19 cellular contexts compared by ENCODE assay signal in the genomic region with DNA sequence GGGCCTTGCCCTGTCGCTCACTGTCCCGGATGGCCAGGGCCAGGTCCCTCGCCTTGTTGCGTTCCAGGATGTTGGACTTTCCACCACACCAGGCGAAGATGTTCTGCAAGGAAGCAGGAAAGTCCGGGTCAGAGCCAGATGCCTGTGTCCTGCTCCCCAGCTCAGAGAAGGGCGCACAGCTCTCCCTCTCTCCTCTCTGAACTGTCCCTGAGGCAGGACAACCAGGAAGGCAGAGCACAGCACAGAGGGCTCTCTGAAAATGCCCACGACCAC. TPM values are rescaled to one million over a fixed set of nuclear protein-coding genes. Genes with fewer than 3 reads are reported as not detected.
A peak's percentile ranks its signal among the peaks of the same experiment; 100 is the strongest.
DNase-seq lines count a peak whose midpoint lies in the region; ATAC-seq and TF ChIP-seq lines count a peak whose summit lies in the region.
"Had no signal": no experiment of that assay in that cellular context is flagged by ENCODE, and none has a peak within 500 bp of the region (broad histone marks: within the 10 kb centered on the region; RNA-seq: fewer than 3 reads in every experiment).

No MANE protein-coding gene starts in this region.

- CTCF ChIA-PET in mammary epithelial cell (lab: Charles Lee; ENCODE audit: low non-redundant PET): no interaction called here

- H3K27me3 Mint-ChIP-seq in memory B cell: no peaks in the 10 kb centered on the region

- peaks cover 1% of the 10 kb centered on the region for H3K9me3 Mint-ChIP-seq in memory B cell

- ATAC-seq in memory B cell (ENCODE audit: low read depth): no peak

- TF ChIP-seq POLR2A in breast epithelium (IDR thresholded peaks at IDR 0.05): no peak
- no peak for TF ChIP-seq POLR2A in spleen (IDR thresholded peaks at IDR 0.05)
- no peak for TF ChIP-seq POLR2A in stomach (IDR thresholded peaks at IDR 0.05)

- no peak overlapping the region for H2AFZ ChIP-seq in mammary epithelial cell (ENCODE audit: low read depth, low read length)
- H2AFZ ChIP-seq: PC-9 had no signal

- H4K20me1 ChIP-seq in mammary epithelial cell (ENCODE audit: insufficient read depth, low read length): no peaks in the 10 kb centered on the region

- TF ChIP-seq CTCF in breast epithelium (IDR thresholded peaks at IDR 0.05) (no peak), mammary epithelial cell (conservative IDR thresholded peaks at IDR 0.05 in 1 of 2, IDR thresholded peaks at IDR 0.05 in 1 of 2; ENCODE audit: extremely low read depth in 1 of 2, insufficient read depth in 1 of 2, low read depth in 1 of 2, low read length in 2 of 2) (no peak), spleen (IDR thresholded peaks at IDR 0.05 in 8 of 11, conservative IDR thresholded peaks at IDR 0.05 in 3 of 11) (no peak), right atrium auricular region (IDR thresholded peaks at IDR 0.05) (no peak), stomach (IDR thresholded peaks at IDR 0.05) (no peak)

- in situ Hi-C loops in mammary epithelial cell (cut with MboI; ENCODE audit: low sequenced_read_pairs in 2 of 2): no loop called here

- H3K4me3 ChIP-seq in breast epithelium (no peak overlapping the region), mammary epithelial cell (replicated peaks in 1 of 3; ENCODE audit: insufficient read depth in 1 of 3, low read depth in 2 of 3, low read length in 3 of 3) (no peak overlapping the region), spleen (no peak overlapping the region), right atrium auricular region (no peak overlapping the region), stomach (no peak overlapping the region)
- H3K4me3 ChIP-seq: MG63, PC-9 had no signal

- DNase-seq in breast epithelium (ENCODE audit: low spot score in 2 of 2) (peak in 1 of 2 donors; percentile 38), mammary epithelial cell (no peak), memory B cell (ENCODE audit: low spot score in 2 of 2) (no peak), spleen (peak; percentile 54), right atrium auricular region (ENCODE audit: low spot score) (no peak), GM19238 (ENCODE audit: insufficient read length, low spot score) (no peak), stomach (no peak), H4 (ENCODE audit: low spot score) (no peak)
- DNase-seq: C1 segment of cervical spinal cord, DMS 273 treated with DMSO at 0.1 percent for 48 hours, Karpas-422, MG63, NCI-H1092, NCI-H146, NCI-H2227 treated with DMSO at 0.1 percent for 48 hours, NCI-H524, PC-9, Right ventricle myocardium superior had no signal

- H3K27me3 ChIP-seq in breast epithelium (no peaks in the 10 kb centered on the region), mammary epithelial cell (ENCODE audit: insufficient read depth, low read length) (no peaks in the 10 kb centered on the region), spleen (replicated peaks in 1 of 7) (no peaks in the 10 kb centered on the region), right atrium auricular region (no peaks in the 10 kb centered on the region), stomach (no peaks in the 10 kb centered on the region)
- H3K27me3 ChIP-seq: MG63 had no signal

- no peaks in the 10 kb centered on the region for H3K9me3 ChIP-seq in breast epithelium
- no peaks in the 10 kb centered on the region for H3K9me3 ChIP-seq in mammary epithelial cell (replicated peaks; ENCODE audit: insufficient read depth, low read length)
- H3K9me3 ChIP-seq in spleen: peaks cover 0 to 15% (median 11%) of the 10 kb centered on the region in 8 donors
- peaks cover 0 to 10% of the 10 kb centered on the region in 2 donors for H3K9me3 ChIP-seq in right atrium auricular region
- H3K9me3 ChIP-seq in stomach: peaks cover 0 to 5% (median 0%) of the 10 kb centered on the region in 4 donors

- H3K36me3 ChIP-seq in breast epithelium: no peaks in the 10 kb centered on the region
- H3K36me3 ChIP-seq in mammary epithelial cell (ENCODE audit: insufficient read depth, low read length): no peaks in the 10 kb centered on the region
- H3K36me3 ChIP-seq in spleen: peaks cover 0 to 78% (median 19%) of the 10 kb centered on the region in 6 donors
- H3K36me3 ChIP-seq in right atrium auricular region: no peaks in the 10 kb centered on the region
- H3K36me3 ChIP-seq in stomach: peaks cover 5 to 81% (median 66%) of the 10 kb centered on the region in 4 donors

- dilution Hi-C loops in mammary epithelial cell (cut with HindIII; ENCODE audit: low sequenced_read_pairs): no loop called here

- no peak overlapping the region for H3K4me2 ChIP-seq in mammary epithelial cell (ENCODE audit: insufficient read depth, low read depth, low read length)
- H3K4me2 ChIP-seq: PC-9 had no signal

- H3K4me1 ChIP-seq in breast epithelium (peaks cover 0 to 14% of the 10 kb centered on the region in 2 donors), mammary epithelial cell (ENCODE audit: insufficient read depth, low read length) (no peaks in the 10 kb centered on the region), spleen (peaks cover 0 to 21% (median 6%) of the 10 kb centered on the region in 6 donors), right atrium auricular region (no peaks in the 10 kb centered on the region), stomach (peaks cover 8 to 47% (median 26%) of the 10 kb centered on the region in 4 donors)

- H3K9ac ChIP-seq in mammary epithelial cell (ENCODE audit: insufficient read depth, low read length): no peak overlapping the region

- intact Hi-C loops in breast epithelium (cut with DNase I; ENCODE audit: low total_unique reads) (no loop called here), mammary epithelial cell (cut with micrococcal nuclease) (no loop called here), spleen (cut with DNase I; ENCODE audit: low total_unique reads) (no loop called here), stomach (cut with DNase I; ENCODE audit: low total_unique reads) (no loop called here)

- peak overlapping the region; percentile 75 for H3K27ac Mint-ChIP-seq in memory B cell

- no TSS peak for BruUV-seq in mammary epithelial cell (replicated peaks; lab: Mats Ljungman, UMichigan)

- H3K4me3 Mint-ChIP-seq in memory B cell: no peak overlapping the region

- H3K27ac ChIP-seq in breast epithelium (peak overlapping the region; percentile 86 to 88), mammary epithelial cell (ENCODE audit: insufficient read depth, low read depth, low read length) (no peak overlapping the region), spleen (no peak overlapping the region), right atrium auricular region (no peak overlapping the region), stomach (no peak overlapping the region)
- H3K27ac ChIP-seq: PC-9 had no signal

- 99% methylated on average over 7 of the region's 8 CpGs for WGBS in mammary epithelial cell (ENCODE audit: low coverage, missing lambda C conversion rate)
- WGBS in spleen, 5 donors: 88 to 97% (median 91%) methylated on average over 6 to 8 of the region's 8 CpGs
- WGBS in stomach, 5 donors: 90 to 97% (median 96%) methylated on average over 8 of the region's 8 CpGs

- TF ChIP-seq EP300 in stomach (IDR thresholded peaks at IDR 0.05): no peak

- peaks cover 9% of the 10 kb centered on the region for H3K79me2 ChIP-seq in mammary epithelial cell (ENCODE audit: insufficient read depth, low read length)

- peaks cover 8% of the 10 kb centered on the region for H3K4me1 Mint-ChIP-seq in memory B cell

- H3K36me3 Mint-ChIP-seq in memory B cell: peaks cover 44% of the 10 kb centered on the region

RNA-seq across cellular contexts. Expression of a gene that starts 11.0 kb away (rescaled TPM):
- 100 to 1,000 TPM; 102 to 254 (median 109) TPM for total RNA-seq in breast epithelium
- 100 to 1,000 TPM; 140 to 186 TPM for total RNA-seq in mammary epithelial cell
- polyA plus RNA-seq in mammary epithelial cell: 342 TPM
- polyA minus RNA-seq in mammary epithelial cell: 129 TPM
- 10 to 100 TPM; 31.1 to 62.6 (median 47.1) TPM for total RNA-seq in spleen
- polyA plus RNA-seq in spleen: 100 to 1,000 TPM in 2 of 3 donors, 10 to 100 TPM in 1; 74.6 to 196 (median 115) TPM
- 10 to 100 TPM in 1 of 2 donors, 1 to 10 TPM in 1; 8.7 to 43.4 TPM for total RNA-seq in right atrium auricular region
- 100 to 1,000 TPM in 2 of 5 donors, 10 to 100 TPM in 3; 35.0 to 135 (median 50.8) TPM for total RNA-seq in stomach
- polyA plus RNA-seq in stomach: 100 to 1,000 TPM; 146 to 350 (median 157) TPM
- 286 and 301 TPM in 2 replicates for total RNA-seq in H4 (2014; rRNA removed; shearing (Covaris generic))

RNA-seq across cellular contexts. Expression of a gene that starts 19.4 kb away (rescaled TPM):
- total RNA-seq in breast epithelium (not detected), mammary epithelial cell (under 1 TPM in 1 of 2 donors, not detected in 1; 0.78 TPM), spleen (under 1 TPM in 1 of 7 donors, not detected in 6; 0.94 TPM), right atrium auricular region (not detected), stomach (10 to 100 TPM in 2 of 5 donors, 1 to 10 TPM in 1, not detected in 2; 2.2 to 14.5 (median 13.4) TPM)
- polyA plus RNA-seq in mammary epithelial cell (0.06 TPM), spleen (under 1 TPM in 1 of 3 donors, not detected in 2; 0.20 TPM), stomach (1 to 10 TPM; 1.1 to 2.3 (median 1.2) TPM)
- polyA minus RNA-seq in mammary epithelial cell: not detected
- not detected in 2 replicates for total RNA-seq in H4 (2014; rRNA removed; shearing (Covaris generic))
- total RNA-seq: H1 had no signal

RNA-seq across cellular contexts. Expression of a gene that starts 44.5 kb away (rescaled TPM):
- 100 to 1,000 TPM in 1 of 3 donors, 10 to 100 TPM in 2; 42.9 to 149 (median 47.0) TPM for total RNA-seq in breast epithelium
- 10 to 100 TPM; 17.5 to 23.0 TPM for total RNA-seq in mammary epithelial cell
- 14.3 TPM for polyA plus RNA-seq in mammary epithelial cell
- 13.5 TPM for polyA minus RNA-seq in mammary epithelial cell
- total RNA-seq in spleen: 10 to 100 TPM; 21.0 to 38.0 (median 24.5) TPM
- 10 to 100 TPM; 14.4 to 28.0 (median 23.9) TPM for polyA plus RNA-seq in spleen
- total RNA-seq in right atrium auricular region: 10 to 100 TPM in 1 of 2 donors, 1 to 10 TPM in 1; 8.4 to 11.1 TPM
- total RNA-seq in stomach: 10 to 100 TPM; 16.9 to 43.8 (median 21.7) TPM
- polyA plus RNA-seq in stomach: 10 to 100 TPM; 13.4 to 19.7 (median 17.0) TPM
- 14.3 and 14.6 TPM in 2 replicates for total RNA-seq in H4 (2014; rRNA removed; shearing (Covaris generic))

RNA-seq across cellular contexts. Expression of a gene that starts 44.8 kb away (rescaled TPM):
- 100 to 1,000 TPM in 2 of 3 donors, 10 to 100 TPM in 1; 96.4 to 534 (median 101) TPM for total RNA-seq in breast epithelium
- 100 to 1,000 TPM in 1 of 2 donors, 10 to 100 TPM in 1; 94.7 to 157 TPM for total RNA-seq in mammary epithelial cell
- polyA plus RNA-seq in mammary epithelial cell: 62.0 TPM
- polyA minus RNA-seq in mammary epithelial cell: 90.5 TPM
- 10 to 100 TPM; 18.7 to 35.7 (median 28.3) TPM for total RNA-seq in spleen
- 10 to 100 TPM in 1 of 3 donors, 1 to 10 TPM in 2; 6.3 to 10.0 (median 6.4) TPM for polyA plus RNA-seq in spleen
- total RNA-seq in right atrium auricular region: 10 to 100 TPM; 34.2 to 40.8 TPM
- 10 to 100 TPM; 22.2 to 90.1 (median 83.9) TPM for total RNA-seq in stomach
- polyA plus RNA-seq in stomach: 10 to 100 TPM; 11.5 to 23.9 (median 19.4) TPM
- 13.1 and 14.1 TPM in 2 replicates for total RNA-seq in H4 (2014; rRNA removed; shearing (Covaris generic))

Comparison
In these comparisons a context has a peak if more than half of its experiments do, and no peak if none do; other contexts are left out.
1. H3K27ac ChIP-seq: peak in breast epithelium (2 of 2); none in mammary epithelial cell (single experiment), spleen (0 of 8), right atrium auricular region (0 of 2) and stomach (0 of 5).